29 cellular contexts compared by ENCODE assay signal in genomic region chr1:89898695-89899470, GRCh38.
"Had no signal": no experiment of that assay in that cellular context is flagged by ENCODE, and none has a peak within 500 bp of the region (broad histone marks: within the 10 kb centered on the region; RNA-seq: fewer than 3 reads in every experiment).

No MANE protein-coding gene starts in this region.

- H2AFZ ChIP-seq: hepatocyte, parathyroid adenoma had no signal

- H3K27me3 ChIP-seq: adrenal gland, ascending aorta, brain microvascular endothelial cell, hepatocyte, tibial artery had no signal

- H3K4me3 ChIP-seq: adrenal gland, ascending aorta, hepatocyte, tibial artery had no signal

- H3K36me3 ChIP-seq: adrenal gland, ascending aorta, brain microvascular endothelial cell, tibial artery had no signal

- H3K9ac ChIP-seq: parathyroid adenoma had no signal

- H3K79me2 ChIP-seq: parathyroid adenoma had no signal

- H3K27ac ChIP-seq: adrenal gland, ascending aorta, brain microvascular endothelial cell, hepatocyte, parathyroid adenoma, tibial artery had no signal

- FAIRE-seq: TTC549 had no signal

- H3K9me3 ChIP-seq: adrenal gland, ascending aorta, tibial artery had no signal

- H3K9me3 Mint-ChIP-seq: activated B cell treated with CpG ODN at 0.5 μM for 24 hours; activated T-cell treated with anti-CD3 and anti-CD28 coated beads, Interleukin-2, amount 50 U/mL, for 4 hours; activated T-helper 2 cell treated with anti-CD3 and anti-CD28 coated beads, Interferon-gamma antibody, Interleukin-2, Interleukin-4, amounts not matched to agents 10 μg/mL and 5 μg/mL and 100 μg/mL, durations not matched to agents 14 hours and 24 hours and 36 hours; memory B cell; nephron progenitor cell; stimulated activated naive CD8-positive, alpha-beta T cell treated with anti-CD3 and anti-CD28 coated beads, Interleukin-15, Interleukin-2, amounts not matched to agents 100 ng/mL and 50 ng/mL, for 24 hours; T-helper 2 cell treated with Interferon-gamma antibody and Interleukin-4, amounts not matched to agents 5 μg/mL and 100 μg/mL, for 36 hours had no signal

- DNase-seq: activated B cell treated with CpG ODN at 0.5 μM for 24 hours; activated CD4-positive, alpha-beta T cell treated with anti-CD3 and anti-CD28 coated beads for 4 hours; activated CD4-positive, alpha-beta T cell treated with anti-CD3 and anti-CD28 coated beads, Interleukin-2, amount 50 U/mL, for 48 hours; activated CD8-positive, alpha-beta memory T cell treated with anti-CD3 and anti-CD28 coated beads, Interleukin-2, amount 50 U/mL, for 48 hours; activated naive CD4-positive, alpha-beta T cell; activated T-cell treated with anti-CD3 and anti-CD28 coated beads, Interleukin-2, amount 50 U/mL, for 4 hours; adrenal gland; brain microvascular endothelial cell; caudate nucleus; effector memory CD4-positive, alpha-beta T cell; foreskin melanocyte; kidney glomerular epithelial cell; nephron progenitor cell; nucleus accumbens; right cardiac atrium; stimulated activated CD4-positive, alpha-beta T cell treated with anti-CD3 and anti-CD28 coated beads, Interleukin-12 subunit alpha, Interleukin-12 subunit beta, amount 100 ng/mL, for 4 hours; stimulated activated CD4-positive, alpha-beta T cell treated with anti-CD3 and anti-CD28 coated beads, Interleukin-4, amount 100 ng/mL, for 4 hours; substantia nigra; tibial artery had no signal

- H3K4me1 ChIP-seq: ascending aorta, parathyroid adenoma, tibial artery had no signal

- H3K4me3 Mint-ChIP-seq: activated B cell treated with CpG ODN at 0.5 μM for 24 hours; activated naive CD8-positive, alpha-beta T cell; activated T-cell treated with anti-CD3 and anti-CD28 coated beads, Interleukin-2, amount 50 U/mL, for 4 hours; memory B cell; stimulated activated naive CD8-positive, alpha-beta T cell treated with anti-CD3 and anti-CD28 coated beads, Interleukin-15, Interleukin-2, amounts not matched to agents 100 ng/mL and 50 ng/mL, for 24 hours; T-helper 2 cell treated with Interferon-gamma antibody and Interleukin-4, amounts not matched to agents 5 μg/mL and 100 μg/mL, for 36 hours had no signal

- H3K27ac Mint-ChIP-seq: activated B cell treated with CpG ODN at 0.5 μM for 24 hours; activated naive CD8-positive, alpha-beta T cell; activated T-helper 2 cell treated with anti-CD3 and anti-CD28 coated beads, Interferon-gamma antibody, Interleukin-2, Interleukin-4, amounts not matched to agents 10 μg/mL and 5 μg/mL and 100 μg/mL, durations not matched to agents 14 hours and 24 hours and 36 hours; stimulated activated naive CD8-positive, alpha-beta T cell treated with anti-CD3 and anti-CD28 coated beads, Interleukin-15, Interleukin-2, amounts not matched to agents 100 ng/mL and 50 ng/mL, for 24 hours; T-helper 2 cell treated with Interferon-gamma antibody and Interleukin-4, amounts not matched to agents 5 μg/mL and 100 μg/mL, for 36 hours had no signal

- ATAC-seq: activated T-cell treated with anti-CD3 and anti-CD28 coated beads, Interleukin-2, amount 50 U/mL, for 4 hours; esophagus mucosa had no signal

- H3K4me2 ChIP-seq: hepatocyte had no signal
